Comparison of ENCODE assay signal across 9 cellular contexts in genomic region chr4:52103314-52103713, GRCh38. TPM values are rescaled to one million over a fixed set of nuclear protein-coding genes. Genes with fewer than 3 reads are reported as not detected.
A peak's percentile ranks its signal among the peaks of the same experiment; 100 is the strongest.
DNase-seq lines count a peak whose midpoint lies in the region; ATAC-seq, FAIRE-seq and TF ChIP-seq lines count a peak whose summit lies in the region.
"Had no signal": no experiment of that assay in that cellular context is flagged by ENCODE, and none has a peak within 500 bp of the region (broad histone marks: within the 10 kb centered on the region; RNA-seq: fewer than 3 reads in every experiment).

No MANE protein-coding gene starts in this region.

- H3K4me1 Mint-ChIP-seq in brain, result peaks cover 20% of the 10 kb centered on the region
- no peaks in the 10 kb centered on the region for H3K4me1 Mint-ChIP-seq in activated CD4-positive, alpha-beta T cell treated with anti-CD3 and anti-CD28 coated beads, Interleukin-2, amount 10 ng/mL, durations not matched to agents 7 days and 5 days
- H3K4me1 Mint-ChIP-seq in CD14-positive monocyte, result peaks cover 14% of the 10 kb centered on the region

- FAIRE-seq in HepG2 (lab: Jason Lieb, UNC), result no peak

- H3K27me3 ChIP-seq in HepG2 (ENCODE audit: control insufficient read depth in 1 of 2, insufficient read depth in 2 of 2, low read length in 2 of 2), result no peaks in the 10 kb centered on the region

- POLR2A ChIA-PET in HepG2 (lab: Yijun Ruan, JAX), result no interaction called here
- POLR2A ChIA-PET in activated CD4-positive, alpha-beta T cell treated with anti-CD3 and anti-CD28 coated beads, Interleukin-2, amount 10 ng/mL, durations not matched to agents 7 days and 5 days (lab: Charles Lee), result no interaction called here

- H3K4me2 ChIP-seq in HepG2 (ENCODE audit: low read depth, low read length), result no peak overlapping the region

- H3K9ac ChIP-seq in HepG2 (ENCODE audit: insufficient read depth, low read depth, low read length), result no peak overlapping the region

- H3K4me3 Mint-ChIP-seq in brain (no peak overlapping the region), CD14-positive monocyte (no peak overlapping the region)
- no peak overlapping the region for H3K4me3 Mint-ChIP-seq in activated CD4-positive, alpha-beta T cell treated with anti-CD3 and anti-CD28 coated beads, Interleukin-2, amount 10 ng/mL, durations not matched to agents 7 days and 5 days
- H3K4me3 Mint-ChIP-seq: effector memory CD8-positive, alpha-beta T cell had no signal

- TF ChIP-seq CTCF in C4-2B (conservative IDR thresholded peaks at IDR 0.05), result peak; percentile 21; the same call in 1 of the 2 replicates
- peak; percentile 59 to 74 for TF ChIP-seq CTCF in brain (conservative IDR thresholded peaks at IDR 0.05)
- peak; percentile 42; the same call in 1 of the 2 replicates for TF ChIP-seq CTCF in HepG2 (CRISPR knock-in tag; IDR thresholded peaks at IDR 0.05)
- TF ChIP-seq CTCF in CD14-positive monocyte (IDR thresholded peaks at IDR 0.05), result no peak

- ATAC-seq in HepG2 (peak; percentile 58; the same call in 1 of the 3 replicates), GM18520 (IDR thresholded peaks at IDR 0.05; ENCODE audit: unreplicated experiment) (no peak)
- ATAC-seq: effector memory CD8-positive, alpha-beta T cell had no signal

- H3K27me3 Mint-ChIP-seq in brain, result no peaks in the 10 kb centered on the region
- H3K27me3 Mint-ChIP-seq in activated CD4-positive, alpha-beta T cell treated with anti-CD3 and anti-CD28 coated beads, Interleukin-2, amount 10 ng/mL, durations not matched to agents 7 days and 5 days, result peaks cover 4% of the 10 kb centered on the region
- H3K27me3 Mint-ChIP-seq in CD14-positive monocyte (ENCODE audit: low read depth in 3 of 3), result peaks cover 0 to 1% (median 0%) of the 10 kb centered on the region in 3 donors
- H3K27me3 Mint-ChIP-seq: effector memory CD8-positive, alpha-beta T cell had no signal

- CTCF ChIA-PET in HepG2 (lab: Yijun Ruan, JAX; ENCODE audit: low intra/inter-chr PET ratio, low total read pairs), result no interaction called here
- CTCF ChIA-PET in activated CD4-positive, alpha-beta T cell treated with anti-CD3 and anti-CD28 coated beads, Interleukin-2, amount 10 ng/mL, durations not matched to agents 7 days and 5 days (lab: Charles Lee), result no interaction called here

- H3K9me3 ChIP-seq in HepG2 (ENCODE audit: low read length), result no peaks in the 10 kb centered on the region

- intact Hi-C loops in HepG2 (cut with micrococcal nuclease; ENCODE audit: unreplicated experiment) (no loop called here), CD14-positive monocyte (cut with micrococcal nuclease) (no loop called here)

- no peaks in the 10 kb centered on the region for H3K79me2 ChIP-seq in HepG2 (ENCODE audit: insufficient read depth, low read length)

- H2AFZ ChIP-seq in HepG2 (ENCODE audit: low read length), result no peak overlapping the region

- in situ Hi-C loops in HepG2 (cut with HindIII; ENCODE audit: extremely low pct_ligation_motif_present, low pct_unique_long_range_greater_than_20kb), result no loop called here

- TF ChIP-seq EP300 in HepG2 (IDR thresholded peaks at IDR 0.05; ENCODE audit: low read depth in 2 of 2, low read length in 2 of 2) (no peak), HepG2 (CRISPR knock-in tag; IDR thresholded peaks at IDR 0.05; ENCODE audit: borderline replicate concordance) (no peak)

- no peak for TF ChIP-seq RAD21 in HepG2 (CRISPR knock-in tag; IDR thresholded peaks at IDR 0.05)

- no peak overlapping the region for H3K4me3 ChIP-seq in HepG2 (replicated peaks in 1 of 3; ENCODE audit: insufficient read depth in 1 of 3, low read depth in 2 of 3, low read length in 3 of 3)

- no peaks in the 10 kb centered on the region for H3K36me3 ChIP-seq in HepG2 (replicated peaks in 1 of 2; ENCODE audit: control insufficient read depth in 1 of 2, insufficient read depth in 2 of 2, low read length in 2 of 2)

- H4K20me1 ChIP-seq in HepG2 (ENCODE audit: insufficient read depth, low read length), result no peaks in the 10 kb centered on the region

- DNase-seq in Kasumi-1 (lab: John Stamatoyannopoulos, UW) (peak; percentile 47 to 76), HepG2 (ENCODE audit: low spot score) (no peak), CD14-positive monocyte (ENCODE audit: low spot score) (no peak)
- no peak for DNase-seq in activated CD4-positive, alpha-beta T cell treated with anti-CD3 and anti-CD28 coated beads, Interleukin-2, amount 50 U/mL, for 1 hour
- no peak for DNase-seq in activated CD4-positive, alpha-beta T cell treated with anti-CD3 and anti-CD28 coated beads, Interleukin-2, amount 10 ng/mL, durations not matched to agents 7 days and 5 days
- DNase-seq: effector memory CD8-positive, alpha-beta T cell had no signal

- 0% methylated on average over 1 of the region's 1 CpG for WGBS in HepG2 (ENCODE audit: low lambda C conversion rate)

- H3K4me1 ChIP-seq in HepG2 (ENCODE audit: insufficient read depth, low read length), result no peaks in the 10 kb centered on the region

- TF ChIP-seq POLR2A in HepG2 (IDR thresholded peaks at IDR 0.05; ENCODE audit: insufficient read depth in 1 of 2, low read depth in 2 of 2, low read length in 2 of 2), result no peak

- peaks cover 0 to 2% (median 0%) of the 10 kb centered on the region in 5 experiments for H3K9me3 Mint-ChIP-seq in brain
- no peaks in the 10 kb centered on the region for H3K9me3 Mint-ChIP-seq in activated CD4-positive, alpha-beta T cell treated with anti-CD3 and anti-CD28 coated beads, Interleukin-2, amount 10 ng/mL, durations not matched to agents 7 days and 5 days
- H3K9me3 Mint-ChIP-seq in CD14-positive monocyte, result peaks cover 0 to 2% (median 0%) of the 10 kb centered on the region in 7 donors
- H3K9me3 Mint-ChIP-seq: effector memory CD8-positive, alpha-beta T cell had no signal

- H3K27ac ChIP-seq in C4-2B (no peak overlapping the region), HepG2 (ENCODE audit: extremely low read length, insufficient read depth, low read length) (no peak overlapping the region)

- peak overlapping the region in 1 of 5 experiments; percentile 35 for H3K27ac Mint-ChIP-seq in brain
- H3K27ac Mint-ChIP-seq in activated CD4-positive, alpha-beta T cell treated with anti-CD3 and anti-CD28 coated beads, Interleukin-2, amount 10 ng/mL, durations not matched to agents 7 days and 5 days, result no peak overlapping the region
- H3K27ac Mint-ChIP-seq in CD14-positive monocyte, result no peak overlapping the region
- H3K27ac Mint-ChIP-seq: effector memory CD8-positive, alpha-beta T cell had no signal

- H3K36me3 Mint-ChIP-seq in brain (no peaks in the 10 kb centered on the region), CD14-positive monocyte (no peaks in the 10 kb centered on the region)
- no peaks in the 10 kb centered on the region for H3K36me3 Mint-ChIP-seq in activated CD4-positive, alpha-beta T cell treated with anti-CD3 and anti-CD28 coated beads, Interleukin-2, amount 10 ng/mL, durations not matched to agents 7 days and 5 days (ENCODE audit: low read depth)

- no TSS peak for BruUV-seq in HepG2 (replicated peaks; lab: Mats Ljungman, UMichigan)

TF ChIP-seq in HepG2, 621 proteins besides CTCF, POLR2A, EP300 and RAD21:
- no peak for TF ChIP-seq IRX3 (CRISPR knock-in tag; IDR thresholded peaks at IDR 0.05; ENCODE audit: borderline replicate concordance, low read depth)
- TF ChIP-seq ZNF547 (CRISPR knock-in tag; IDR thresholded peaks at IDR 0.05), result no peak
- no peak for TF ChIP-seq THAP7 (CRISPR knock-in tag; IDR thresholded peaks at IDR 0.05)
- no peak for TF ChIP-seq PCBP1 (IDR thresholded peaks at IDR 0.05; ENCODE audit: borderline replicate concordance, low read depth, low read length)
- peak; percentile 56 for TF ChIP-seq STAG1 (CRISPR knock-in tag; IDR thresholded peaks at IDR 0.05)
TF ChIP-seq in HepG2: peak in this region for 1.

RNA-seq across cellular contexts. Expression of gene SPATA18, which starts 52.2 kb away (rescaled TPM):
- polyA plus RNA-seq in brain (ENCODE audit: insufficient read depth, low read depth, low replicate concordance), result 3.6 TPM
- total RNA-seq in HepG2 (2016; rRNA removed; fragmentation: Illumina TruSeq; extraction: Trizol), result 13.2 and 13.9 TPM in 2 replicates
- 4.8 and 6.6 TPM in 2 replicates for total RNA-seq in HepG2 (2016; cell fraction: cytosol; rRNA removed; fragmentation: Illumina TruSeq; extraction: Trizol; ENCODE audit: low read depth)
- 9.8 and 14.0 TPM in 2 replicates for total RNA-seq in HepG2 (2016; cell fraction: insoluble cytoplasmic fraction; rRNA removed; fragmentation: Illumina TruSeq; extraction: Trizol)
- 16.0 and 20.5 TPM in 2 replicates for total RNA-seq in HepG2 (2016; cell fraction: membrane; rRNA removed; fragmentation: Illumina TruSeq; extraction: Trizol)
- 14.8 and 16.2 TPM in 2 replicates for total RNA-seq in HepG2 (2016; cell fraction: nucleus; rRNA removed; fragmentation: Illumina TruSeq; extraction: Trizol)
- polyA plus RNA-seq in HepG2 (2011; rRNA removed), result 4.8 and 5.7 TPM in 2 replicates
- 3.6 and 6.1 TPM in 2 replicates for polyA plus RNA-seq in HepG2 (2011; cell fraction: cytosol; rRNA removed)
- polyA plus RNA-seq in HepG2 (2011; cell fraction: nucleus; rRNA removed), result 13.3 and 14.1 TPM in 2 replicates
- 4.7 and 4.8 TPM in 2 replicates for polyA plus RNA-seq in HepG2 (2012)
- polyA plus RNA-seq in HepG2 (2016; cell fraction: cytosol; fragmentation: Illumina TruSeq; extraction: Trizol; ENCODE audit: low read depth), result 4.7 and 7.2 TPM in 2 replicates
- polyA plus RNA-seq in HepG2 (2016; cell fraction: insoluble cytoplasmic fraction; fragmentation: Illumina TruSeq; extraction: Trizol; ENCODE audit: low read depth), result 12.3 and 13.4 TPM in 2 replicates
- polyA plus RNA-seq in HepG2 (2016; cell fraction: membrane; fragmentation: Illumina TruSeq; extraction: Trizol; ENCODE audit: low read depth), result 14.2 and 14.4 TPM in 2 replicates
- 17.6 and 20.5 TPM in 2 replicates for polyA plus RNA-seq in HepG2 (2016; cell fraction: nucleus; fragmentation: Illumina TruSeq; extraction: Trizol; ENCODE audit: insufficient read depth, low read depth)
- 9.1 TPM in 1 of 2 replicates, not detected in the other for polyA minus RNA-seq in HepG2 (2011; rRNA and poly(A)+ RNA removed; ENCODE audit: low replicate concordance)
- 5.6 and 6.0 TPM in 2 replicates for polyA minus RNA-seq in HepG2 (2011; cell fraction: cytosol; rRNA and poly(A)+ RNA removed)
- polyA minus RNA-seq in HepG2 (2011; cell fraction: nucleus; rRNA and poly(A)+ RNA removed), result 14.0 and 14.2 TPM in 2 replicates
- under 1 TPM; 0.35 to 0.73 TPM for total RNA-seq in activated CD4-positive, alpha-beta T cell treated with anti-CD3 and anti-CD28 coated beads, Interleukin-2, amount 10 ng/mL, durations not matched to agents 7 days and 5 days
- polyA plus RNA-seq in CD14-positive monocyte, result under 1 TPM in 1 of 2 donors, not detected in 1; 0.41 TPM

Comparison
In these comparisons a context has a peak if more than half of its experiments do, and no peak if none do; other contexts are left out.
1. DNase-seq: peak in Kasumi-1 (2 of 2); none in HepG2 (single experiment), activated CD4-positive, alpha-beta T cell treated with anti-CD3 and anti-CD28 coated beads, Interleukin-2, amount 50 U/mL, for 1 hour (single experiment), activated CD4-positive, alpha-beta T cell treated with anti-CD3 and anti-CD28 coated beads, Interleukin-2, amount 10 ng/mL, durations not matched to agents 7 days and 5 days (single experiment) and CD14-positive monocyte (single experiment).